21 cellular contexts compared by ENCODE assay signal in the genomic region with DNA sequence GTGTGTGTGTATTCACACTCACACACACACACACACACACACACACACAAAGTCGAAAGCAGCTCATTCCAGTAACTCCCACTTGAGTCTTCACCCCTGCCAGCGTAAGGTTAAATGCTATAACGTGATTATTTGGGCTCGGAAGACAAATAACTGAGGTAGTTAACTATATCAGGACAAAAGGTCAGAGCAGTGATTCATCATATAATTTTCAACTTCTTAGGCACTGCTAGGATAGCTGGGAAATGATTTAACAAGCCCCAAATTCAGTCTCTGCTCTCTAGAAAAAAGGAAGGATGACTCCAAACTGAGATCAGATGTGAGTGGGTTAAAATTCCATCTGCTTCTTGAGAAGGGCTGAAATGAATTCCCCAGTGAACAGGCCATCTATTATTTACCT. TPM values are rescaled to one million over a fixed set of nuclear protein-coding genes. Genes with fewer than 3 reads are reported as not detected.
"Had no signal": no experiment of that assay in that cellular context is flagged by ENCODE, and none has a peak within 500 bp of the region (broad histone marks: within the 10 kb centered on the region; RNA-seq: fewer than 3 reads in every experiment).

No MANE protein-coding gene starts in this region.

- H3K4me1 ChIP-seq: parathyroid adenoma, thyroid gland had no signal

- ATAC-seq: activated CD4-positive, CD25-positive, alpha-beta regulatory T cell treated with anti-CD3 and anti-CD28 coated beads, Interleukin-2, amount 50 U/mL, for 24 hours; foreskin keratinocyte; heart right ventricle; stimulated activated effector memory CD8-positive, alpha-beta T cell treated with anti-CD3 and anti-CD28 coated beads, Interleukin-12 subunit alpha, Interleukin-12 subunit beta, amount 100 ng/mL, for 72 hours had no signal

- H3K27ac Mint-ChIP-seq: endodermal cell; memory B cell; stimulated activated effector memory CD8-positive, alpha-beta T cell treated with anti-CD3 and anti-CD28 coated beads, Interleukin-12 subunit alpha, Interleukin-12 subunit beta, amount 100 ng/mL, for 72 hours had no signal

- H3K27ac ChIP-seq: foreskin keratinocyte, heart right ventricle, left ventricle myocardium inferior, parathyroid adenoma, thyroid gland had no signal

- H3K27me3 Mint-ChIP-seq: memory B cell had no signal

- H2AFZ ChIP-seq: parathyroid adenoma had no signal

- H3K4me3 ChIP-seq: heart right ventricle, left ventricle myocardium inferior, thyroid gland had no signal

- H3K9ac ChIP-seq: parathyroid adenoma had no signal

- DNase-seq: activated CD4-positive, alpha-beta T cell treated with anti-CD3 and anti-CD28 coated beads, Interleukin-2, amount 50 U/mL, for 4 hours; activated naive CD4-positive, alpha-beta T cell treated with anti-CD3 and anti-CD28 coated beads, Interleukin-2, amount 50 U/mL, for 16 hours; activated T-cell treated with anti-CD3 and anti-CD28 coated beads, Interleukin-2, amount 50 U/mL, for 1 hour; amniotic stem cell; cerebellar nuclear complex; dermis blood vessel endothelial cell; endodermal cell; foreskin keratinocyte; heart right ventricle; left ventricle myocardium inferior; retina; small intestine; thyroid gland had no signal

- H3K4me3 Mint-ChIP-seq: endodermal cell; memory B cell; stimulated activated effector memory CD8-positive, alpha-beta T cell treated with anti-CD3 and anti-CD28 coated beads, Interleukin-12 subunit alpha, Interleukin-12 subunit beta, amount 100 ng/mL, for 72 hours had no signal

- H3K27me3 ChIP-seq: foreskin keratinocyte, heart right ventricle, thyroid gland had no signal

- H3K36me3 Mint-ChIP-seq: stimulated activated effector memory CD8-positive, alpha-beta T cell treated with anti-CD3 and anti-CD28 coated beads, Interleukin-12 subunit alpha, Interleukin-12 subunit beta, amount 100 ng/mL, for 72 hours had no signal

- H3K9me3 ChIP-seq: left ventricle myocardium inferior, thyroid gland had no signal

- H3K4me1 Mint-ChIP-seq: endodermal cell; memory B cell; stimulated activated effector memory CD8-positive, alpha-beta T cell treated with anti-CD3 and anti-CD28 coated beads, Interleukin-12 subunit alpha, Interleukin-12 subunit beta, amount 100 ng/mL, for 72 hours had no signal

- H3K36me3 ChIP-seq: heart right ventricle, left ventricle myocardium inferior, thyroid gland had no signal

- H3K79me2 ChIP-seq: parathyroid adenoma had no signal

RNA-seq across cellular contexts. Expression of a gene that starts 30.7 kb away (rescaled TPM):
- total RNA-seq: dermis blood vessel endothelial cell; endodermal cell; foreskin keratinocyte; heart right ventricle; left ventricle myocardium inferior; T-helper 2 cell treated with Interferon-gamma antibody and Interleukin-4, amounts not matched to agents 100 ng/mL and 5 ng/mL, for 36 hours had no signal
- polyA plus RNA-seq: esophagus, foreskin keratinocyte, heart right ventricle, keratinocyte, neural cell, small intestine had no signal
